1 cellular context compared by ENCODE assay signal in the genomic region with DNA sequence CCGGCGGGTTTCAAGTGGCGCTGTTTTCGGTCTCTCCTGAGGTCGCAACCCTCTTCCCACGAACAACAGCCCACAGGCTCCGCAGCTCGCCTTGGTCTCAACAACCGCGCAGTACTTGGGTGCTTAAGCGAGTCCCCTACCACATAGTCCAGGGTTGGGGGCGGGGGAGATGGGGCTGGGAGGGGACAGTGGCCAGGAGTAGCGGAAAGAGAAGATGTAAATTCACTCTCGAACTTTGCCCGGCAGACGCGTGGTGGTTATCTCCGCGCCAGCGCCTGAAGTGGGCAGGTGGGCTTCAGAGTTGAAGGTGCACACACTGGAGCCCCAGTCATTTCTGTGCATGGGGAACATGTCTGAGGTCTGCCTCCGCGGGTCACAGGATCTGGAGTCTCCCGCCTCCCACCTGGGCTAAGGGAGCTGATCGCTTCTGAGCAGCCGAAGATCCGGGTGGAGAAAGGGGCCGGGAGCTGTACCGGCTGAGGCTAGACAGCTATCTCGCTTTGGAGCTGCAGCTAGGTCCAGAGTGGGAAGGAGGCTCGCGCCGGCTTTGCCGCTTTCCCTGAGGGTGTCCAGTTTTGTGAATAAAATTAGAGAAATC.
TF ChIP-seq lines count a peak whose summit lies in the region.

No MANE protein-coding gene starts in this region.

TF ChIP-seq in GM23338, 12 proteins besides CTCF, POLR2A, EP300 and RAD21 (continued from another document):
- TF ChIP-seq, protein P1, sequence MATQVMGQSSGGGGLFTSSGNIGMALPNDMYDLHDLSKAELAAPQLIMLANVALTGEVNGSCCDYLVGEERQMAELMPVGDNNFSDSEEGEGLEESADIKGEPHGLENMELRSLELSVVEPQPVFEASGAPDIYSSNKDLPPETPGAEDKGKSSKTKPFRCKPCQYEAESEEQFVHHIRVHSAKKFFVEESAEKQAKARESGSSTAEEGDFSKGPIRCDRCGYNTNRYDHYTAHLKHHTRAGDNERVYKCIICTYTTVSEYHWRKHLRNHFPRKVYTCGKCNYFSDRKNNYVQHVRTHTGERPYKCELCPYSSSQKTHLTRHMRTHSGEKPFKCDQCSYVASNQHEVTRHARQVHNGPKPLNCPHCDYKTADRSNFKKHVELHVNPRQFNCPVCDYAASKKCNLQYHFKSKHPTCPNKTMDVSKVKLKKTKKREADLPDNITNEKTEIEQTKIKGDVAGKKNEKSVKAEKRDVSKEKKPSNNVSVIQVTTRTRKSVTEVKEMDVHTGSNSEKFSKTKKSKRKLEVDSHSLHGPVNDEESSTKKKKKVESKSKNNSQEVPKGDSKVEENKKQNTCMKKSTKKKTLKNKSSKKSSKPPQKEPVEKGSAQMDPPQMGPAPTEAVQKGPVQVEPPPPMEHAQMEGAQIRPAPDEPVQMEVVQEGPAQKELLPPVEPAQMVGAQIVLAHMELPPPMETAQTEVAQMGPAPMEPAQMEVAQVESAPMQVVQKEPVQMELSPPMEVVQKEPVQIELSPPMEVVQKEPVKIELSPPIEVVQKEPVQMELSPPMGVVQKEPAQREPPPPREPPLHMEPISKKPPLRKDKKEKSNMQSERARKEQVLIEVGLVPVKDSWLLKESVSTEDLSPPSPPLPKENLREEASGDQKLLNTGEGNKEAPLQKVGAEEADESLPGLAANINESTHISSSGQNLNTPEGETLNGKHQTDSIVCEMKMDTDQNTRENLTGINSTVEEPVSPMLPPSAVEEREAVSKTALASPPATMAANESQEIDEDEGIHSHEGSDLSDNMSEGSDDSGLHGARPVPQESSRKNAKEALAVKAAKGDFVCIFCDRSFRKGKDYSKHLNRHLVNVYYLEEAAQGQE (IDR thresholded peaks at IDR 0.05; ENCODE audit: unreplicated experiment), result no peak
- no peak for TF ChIP-seq POLR2AphosphoS5 (IDR thresholded peaks at IDR 0.05; ENCODE audit: low read depth)
